Comparison of ENCODE assay signal across 8 cellular contexts in the genomic region with DNA sequence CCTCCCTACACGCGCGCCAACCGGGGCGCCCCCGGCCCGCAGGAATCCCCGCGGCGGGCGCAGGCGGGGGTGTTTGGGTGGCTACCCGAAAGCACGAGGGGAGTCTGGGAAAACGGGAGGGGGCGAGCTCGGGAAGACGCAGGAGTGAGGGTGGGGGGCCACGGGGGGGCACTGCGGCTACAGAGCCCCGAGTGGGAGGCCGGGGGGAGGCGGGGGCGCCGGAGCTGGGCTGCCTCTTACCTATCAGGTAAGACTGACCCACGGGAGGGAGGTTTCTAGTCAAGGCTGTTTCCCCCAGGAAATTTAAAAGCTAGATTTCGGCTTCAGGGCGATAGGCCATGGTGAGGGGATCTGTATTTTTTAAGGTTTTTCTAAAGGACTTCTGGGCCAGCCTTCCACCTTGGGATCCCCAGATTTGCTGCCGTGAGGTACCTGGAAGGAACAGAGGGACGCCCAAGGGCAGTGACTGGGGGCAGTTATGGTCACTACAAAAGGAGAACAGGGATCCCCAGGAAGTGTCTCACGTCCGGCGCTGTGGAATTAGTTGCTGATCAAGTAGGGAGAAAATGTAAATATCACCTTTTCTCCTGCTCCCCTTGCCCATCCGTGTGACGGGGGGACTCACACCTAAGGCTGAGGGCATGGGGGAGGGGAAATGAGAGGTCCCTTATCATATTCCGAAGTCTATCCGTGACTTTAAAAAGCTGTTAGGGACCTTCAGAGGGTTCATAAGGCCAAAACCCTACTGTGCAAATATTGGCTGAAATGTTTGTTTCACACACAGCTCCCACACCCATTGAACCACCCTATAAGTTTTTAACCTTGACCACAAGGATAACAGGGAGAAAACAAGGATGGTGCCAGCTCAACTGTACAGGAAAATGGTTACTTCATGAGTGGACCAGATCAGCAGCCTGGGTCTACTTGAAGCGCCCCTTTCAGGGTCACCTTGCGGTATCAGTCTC. TPM values are rescaled to one million over a fixed set of nuclear protein-coding genes. Genes with fewer than 3 reads are reported as not detected.
A peak's percentile ranks its signal among the peaks of the same experiment; 100 is the strongest.
DNase-seq lines count a peak whose midpoint lies in the region; TF ChIP-seq lines count a peak whose summit lies in the region.

No MANE protein-coding gene starts in this region.

- peak overlapping the region; percentile 27 for H3K9ac ChIP-seq in endocrine pancreas (ENCODE audit: control insufficient read depth, insufficient read depth, low read length)

- intact Hi-C loops in vagina (cut with DNase I), result loop anchor here (5.0 to 10.0 kb wide), 4 partner anchors 55 to 905 kb away; no protein-coding TSS in a partner anchor

- peak in 1 of 3 experiments; percentile 72 for TF ChIP-seq CTCF in vagina (IDR thresholded peaks at IDR 0.05)

- peak overlapping the region; percentile 62 for H3K4me3 ChIP-seq in endocrine pancreas (ENCODE audit: control insufficient read depth, insufficient read depth, low read length)
- peak overlapping the region; percentile 61 to 85 for H3K4me3 ChIP-seq in vagina

- H3K36me3 ChIP-seq in endocrine pancreas (ENCODE audit: control insufficient read depth, insufficient read depth, low read length), result no peaks in the 10 kb centered on the region
- H3K36me3 ChIP-seq in vagina, result no peaks in the 10 kb centered on the region

- H3K4me1 ChIP-seq in endocrine pancreas (ENCODE audit: control insufficient read depth, insufficient read depth, low read length) (peaks cover 8% of the 10 kb centered on the region), vagina (peaks cover 50% of the 10 kb centered on the region)

- H3K27ac ChIP-seq in vagina, result peak overlapping the region; percentile 95

- no peak for TF ChIP-seq POLR2A in vagina (IDR thresholded peaks at IDR 0.05)

- H3K9me3 ChIP-seq in endocrine pancreas (ENCODE audit: control insufficient read depth, low read length), result no peaks in the 10 kb centered on the region
- no peaks in the 10 kb centered on the region for H3K9me3 ChIP-seq in vagina

- H3K27me3 ChIP-seq in endocrine pancreas (ENCODE audit: control insufficient read depth, insufficient read depth, low read length) (no peaks in the 10 kb centered on the region), vagina (no peaks in the 10 kb centered on the region)

- DNase-seq in NCI-H82 (lab: John Stamatoyannopoulos, UW), result peak; percentile 39
- DNase-seq in NCI-H82 treated with DMSO at 0.1 percent for 48 hours (lab: John Stamatoyannopoulos, UW; ENCODE audit: unreplicated experiment), result no peak
- DNase-seq in RPMI7951 (ENCODE audit: low read depth), result peak; percentile 40
- DNase-seq in mucosa of gallbladder (ENCODE audit: low spot score), result peak; percentile 30
- peak in 1 of 2 donors; percentile 88 for DNase-seq in vagina (ENCODE audit: extremely low spot score in 2 of 2)
- no peak for DNase-seq in hepatic stellate cell (ENCODE audit: low spot score)
- DNase-seq in ecto neural progenitor cell (ENCODE audit: low spot score), result no peak

RNA-seq across cellular contexts. Expression of gene IRS1, which starts 0.6 kb away (rescaled TPM):
- total RNA-seq in RPMI7951 (2014; rRNA removed; shearing (Covaris generic)), result 14.2 and 18.4 TPM in 2 replicates
- total RNA-seq in mucosa of gallbladder, result 35.9 TPM
- 16.9 TPM for total RNA-seq in vagina

RNA-seq across cellular contexts. Expression of gene RHBDD1, which starts 35.6 kb away (rescaled TPM):
- 7.9 and 11.0 TPM in 2 replicates for total RNA-seq in RPMI7951 (2014; rRNA removed; shearing (Covaris generic))
- total RNA-seq in mucosa of gallbladder (36.7 TPM), vagina (27.3 TPM)

Comparison
In these comparisons a context has a peak if more than half of its experiments do, and no peak if none do; other contexts are left out.
1. DNase-seq: peak in NCI-H82 (single experiment), RPMI7951 (single experiment) and mucosa of gallbladder (single experiment); none in NCI-H82 treated with DMSO at 0.1 percent for 48 hours (single experiment), hepatic stellate cell (single experiment) and ecto neural progenitor cell (single experiment).